In genomic region chr11:20278727-20279126, GRCh38 we compare ENCODE assay signal across 18 cellular contexts.
DNase-seq lines count a peak whose midpoint lies in the region; ATAC-seq, FAIRE-seq and TF ChIP-seq lines count a peak whose summit lies in the region.
"Had no signal": no experiment of that assay in that cellular context is flagged by ENCODE, and none has a peak within 500 bp of the region (broad histone marks: within the 10 kb centered on the region; RNA-seq: fewer than 3 reads in every experiment).

No MANE protein-coding gene starts in this region.

- H3K9me3 ChIP-seq in breast epithelium (peaks cover 0 to 9% of the 10 kb centered on the region in 2 donors), GM12878 (replicated peaks; ENCODE audit: control insufficient read depth, insufficient read depth, low read length) (no peaks in the 10 kb centered on the region; the same call in 2 of the 3 replicates), osteoblast (ENCODE audit: low read depth, low read length) (no peaks in the 10 kb centered on the region)
- H3K9me3 ChIP-seq: A549 had no signal

- H3K79me2 ChIP-seq in GM12878 (ENCODE audit: control insufficient read depth, insufficient read depth, low read length) (no peaks in the 10 kb centered on the region), osteoblast (ENCODE audit: insufficient read depth, low read length) (no peaks in the 10 kb centered on the region)

- no peak for TF ChIP-seq RAD21 in GM12878 (IDR thresholded peaks at IDR 0.05; ENCODE audit: insufficient read depth, low read depth, low read length)

- BruUV-seq in MCF 10A (replicated peaks; lab: Mats Ljungman, UMichigan) (no TSS peak), GM12878 (replicated peaks; lab: Mats Ljungman, UMichigan) (no TSS peak)

- H3K27me3 Mint-ChIP-seq in MCF 10A (ENCODE audit: insufficient read depth, unreplicated experiment): peaks cover 77% of the 10 kb centered on the region

- CTCF ChIA-PET in MCF 10A (lab: Yijun Ruan, JAX) (interaction anchor here (0.9 kb wide), 1 partner anchor 1542 kb away, joined by 3 read pairs; no protein-coding TSS in a partner anchor), GM12878 (lab: Yijun Ruan, JAX) (interaction anchor here (1.2 kb wide), 1 partner anchor 151 kb away, joined by 3 read pairs; no protein-coding TSS in a partner anchor)

- H3K4me3 ChIP-seq in breast epithelium: no peak overlapping the region
- H3K4me3 ChIP-seq in H7 (ENCODE audit: insufficient read depth, low read depth, low read length): no peak overlapping the region
- no peak overlapping the region for H3K4me3 ChIP-seq in GM12878
- no peak overlapping the region for H3K4me3 ChIP-seq in osteoblast (ENCODE audit: insufficient read depth, low read length)
- H3K4me3 ChIP-seq: A549 had no signal

- DNase-seq in MCF 10A (ENCODE audit: unreplicated experiment) (peak; percentile 3), breast epithelium (ENCODE audit: low spot score in 2 of 2) (no peak), H7 (peak; percentile 6), GM12878 (ENCODE audit: low read depth, low spot score) (no peak), osteoblast (ENCODE audit: insufficient read length, low spot score, missing footprints) (peak; percentile 2), left lobe of liver (ENCODE audit: low spot score) (no peak)
- DNase-seq in stimulated activated CD8-positive, alpha-beta memory T cell treated with anti-CD3 and anti-CD28 coated beads, Interleukin-4, amount 100 ng/mL, for 48 hours: no peak
- DNase-seq: Caco-2, KBM-7, NCI-H1930, NCI-H2171, NCI-H446 treated with DMSO at 0.1 percent for 48 hours, NCI-H748 treated with DMSO at 0.1 percent for 48 hours had no signal

- no peak overlapping the region for H3K27ac ChIP-seq in breast epithelium
- no peak overlapping the region for H3K27ac ChIP-seq in GM12878 (ENCODE audit: control insufficient read depth, insufficient read depth)
- no peak overlapping the region for H3K27ac ChIP-seq in osteoblast (ENCODE audit: low read depth, low read length)
- H3K27ac ChIP-seq: A549 had no signal

- H2AFZ ChIP-seq in GM12878 (ENCODE audit: control insufficient read depth, low read depth, low read length): no peak overlapping the region
- no peak overlapping the region for H2AFZ ChIP-seq in osteoblast (ENCODE audit: low read length)

- POLR2A ChIA-PET in MCF 10A (lab: Yijun Ruan, JAX): no interaction called here
- POLR2A ChIA-PET in GM12878 (lab: Charles Lee): no interaction called here

- no peaks in the 10 kb centered on the region for H3K36me3 Mint-ChIP-seq in MCF 10A (ENCODE audit: insufficient read depth, unreplicated experiment)
- H3K36me3 Mint-ChIP-seq: CD14-positive monocyte had no signal

- no peaks in the 10 kb centered on the region for H4K20me1 ChIP-seq in GM12878 (ENCODE audit: control insufficient read depth, insufficient read depth)
- no peaks in the 10 kb centered on the region for H4K20me1 ChIP-seq in osteoblast (ENCODE audit: insufficient read depth, low read length)

- TF ChIP-seq POLR2A in breast epithelium (IDR thresholded peaks at IDR 0.05) (no peak), GM12878 (IDR thresholded peaks at IDR 0.05; ENCODE audit: low read depth, low read length) (no peak)

- SMC1A ChIA-PET in GM12878 (lab: Charles Lee; ENCODE audit: uncharacterized antibody, unreplicated experiment): interaction anchor here (0.6 to 1.7 kb wide), 3 partner anchors 11 to 60 kb away, joined by 3 to 4 read pairs (median 4); no protein-coding TSS in a partner anchor

- no peak overlapping the region for H3K27ac Mint-ChIP-seq in MCF 10A (ENCODE audit: low read depth, unreplicated experiment)
- H3K27ac Mint-ChIP-seq: CD14-positive monocyte had no signal

- H3K27me3 ChIP-seq in breast epithelium (no peaks in the 10 kb centered on the region), H7 (ENCODE audit: control insufficient read depth, insufficient read depth, low read length) (no peaks in the 10 kb centered on the region), GM12878 (replicated peaks in 1 of 2; ENCODE audit: control insufficient read depth in 2 of 2, insufficient read depth in 2 of 2, low read length in 1 of 2) (no peaks in the 10 kb centered on the region; a peak in 1 of 4 replicates), osteoblast (ENCODE audit: insufficient read depth, low read length) (peaks cover 18% of the 10 kb centered on the region)

- no peak for FAIRE-seq in GM12878 (lab: Jason Lieb, UNC)
- FAIRE-seq: A549 had no signal

- TF ChIP-seq EP300 in GM12878 (IDR thresholded peaks at IDR 0.05; ENCODE audit: borderline replicate concordance in 1 of 2, control insufficient read depth in 1 of 2, low read depth in 2 of 2, low read length in 2 of 2): no peak

- RAD21 ChIA-PET in GM12878 (lab: Charles Lee; ENCODE audit: unreplicated experiment): interaction anchor here (0.6 kb wide), 1 partner anchor 102 kb away, joined by 3 read pairs; no protein-coding TSS in a partner anchor

- TF ChIP-seq CTCF in MCF 10A (IDR thresholded peaks at IDR 0.05; ENCODE audit: unreplicated experiment): no peak
- no peak for TF ChIP-seq CTCF in breast epithelium (IDR thresholded peaks at IDR 0.05)
- TF ChIP-seq CTCF in GM12878 (IDR thresholded peaks at IDR 0.05 in 2 of 3, conservative IDR thresholded peaks at IDR 0.05 in 1 of 3; ENCODE audit: control insufficient read depth in 2 of 3, extremely low read depth in 1 of 3, insufficient read depth in 1 of 3, low read depth in 3 of 3, low read length in 3 of 3): no peak
- TF ChIP-seq CTCF in osteoblast (IDR thresholded peaks at IDR 0.05; ENCODE audit: extremely low read depth, low read depth, low read length): no peak

- peak; percentile 71 for ATAC-seq in GM12878
- ATAC-seq in left lobe of liver: no peak
- ATAC-seq in HG03045 (IDR thresholded peaks at IDR 0.05; ENCODE audit: unreplicated experiment): no peak
- ATAC-seq: A549, Panc1, Right ventricle myocardium inferior had no signal

- H3K4me1 ChIP-seq in breast epithelium (no peaks in the 10 kb centered on the region), GM12878 (ENCODE audit: control insufficient read depth, insufficient read depth, low read length) (no peaks in the 10 kb centered on the region), osteoblast (ENCODE audit: insufficient read depth, low read length) (no peaks in the 10 kb centered on the region)
- H3K4me1 ChIP-seq: A549, Caco-2 had no signal

- peaks cover 6% of the 10 kb centered on the region for H3K4me1 Mint-ChIP-seq in MCF 10A (ENCODE audit: insufficient read depth, unreplicated experiment)
- H3K4me1 Mint-ChIP-seq: CD14-positive monocyte had no signal

- H3K4me2 ChIP-seq in GM12878 (ENCODE audit: control insufficient read depth, insufficient read depth): no peak overlapping the region
- no peak overlapping the region for H3K4me2 ChIP-seq in osteoblast (ENCODE audit: insufficient read depth, low read length)
- H3K4me2 ChIP-seq: A549 had no signal

- WGBS in GM12878 (ENCODE audit: insufficient coverage, insufficient replicate concordance, low lambda C conversion rate, missing lambda C conversion rate): 28% methylated on average over 5 of the region's 5 CpGs

- H3K9me3 Mint-ChIP-seq in MCF 10A (ENCODE audit: unreplicated experiment): no peaks in the 10 kb centered on the region

- in situ Hi-C loops in GM12878 (cut with MboI): no loop called here

- intact Hi-C loops in MCF 10A (cut with micrococcal nuclease): no loop called here
- intact Hi-C loops in breast epithelium (cut with DNase I; ENCODE audit: low total_unique reads): no loop called here
- intact Hi-C loops in GM12878 (cut with micrococcal nuclease; ENCODE audit: unreplicated experiment): no loop called here

- no peak overlapping the region for H3K9ac ChIP-seq in GM12878 (ENCODE audit: control insufficient read depth, insufficient read depth, low read length)

- H3K36me3 ChIP-seq in breast epithelium (peaks cover 5% of the 10 kb centered on the region), H7 (replicated peaks; ENCODE audit: control insufficient read depth, insufficient read depth, low read length) (no peaks in the 10 kb centered on the region), GM12878 (ENCODE audit: control insufficient read depth in 2 of 2, insufficient read depth in 2 of 2, low read length in 1 of 2) (no peaks in the 10 kb centered on the region), osteoblast (ENCODE audit: insufficient read depth, low read length) (no peaks in the 10 kb centered on the region)

- H3K4me3 Mint-ChIP-seq in MCF 10A (ENCODE audit: unreplicated experiment): no peak overlapping the region
- H3K4me3 Mint-ChIP-seq: CD14-positive monocyte had no signal

TF ChIP-seq in GM12878, 131 proteins besides CTCF, POLR2A, EP300 and RAD21 (continues in another document):
- TF ChIP-seq NBN (IDR thresholded peaks at IDR 0.05) (no peak), SPI1 (IDR thresholded peaks at IDR 0.05; ENCODE audit: borderline replicate concordance, insufficient read depth, low read depth, low read length) (peak; percentile 84), RELB (IDR thresholded peaks at IDR 0.05; ENCODE audit: low read depth) (peak; percentile 18; the same call in 1 of the 2 replicates), PAX5 (IDR thresholded peaks at IDR 0.05; ENCODE audit: borderline replicate concordance, low read depth, low read length) (no peak), MEF2B (IDR thresholded peaks at IDR 0.05; ENCODE audit: partially characterized antibody, poor library complexity, severe bottlenecking) (peak; percentile 51), CREB1 (IDR thresholded peaks at IDR 0.05; ENCODE audit: low read depth) (no peak), ZNF274 (IDR thresholded peaks at IDR 0.05; ENCODE audit: insufficient read depth, insufficient read length) (no peak), NR2F1 (conservative IDR thresholded peaks at IDR 0.05) (no peak), WRNIP1 (IDR thresholded peaks at IDR 0.05; ENCODE audit: borderline replicate concordance, low read depth, low read length) (no peak), BHLHE40 (IDR thresholded peaks at IDR 0.05; ENCODE audit: borderline replicate concordance in 1 of 2, low read depth in 2 of 2, low read length in 1 of 2) (peak in 1 of 2 experiments; percentile 9; a peak in 1 of 4 replicates), IKZF2 (IDR thresholded peaks at IDR 0.05) (peak in 1 of 2 experiments; percentile 20; a peak in 1 of 4 replicates), GATAD2B (conservative IDR thresholded peaks at IDR 0.05; ENCODE audit: low read depth) (no peak), DPF2 (IDR thresholded peaks at IDR 0.05) (0 out of 2 replicates have a peak, but pooled peaks have one; percentile 37)

Comparison
In these comparisons a context has a peak if more than half of its experiments do, and no peak if none do; other contexts are left out.
1. DNase-seq: peak in MCF 10A (single experiment), H7 (single experiment) and osteoblast (single experiment); none in breast epithelium (0 of 2), GM12878 (single experiment), left lobe of liver (single experiment) and stimulated activated CD8-positive, alpha-beta memory T cell treated with anti-CD3 and anti-CD28 coated beads, Interleukin-4, amount 100 ng/mL, for 48 hours (single experiment).